10 cellular contexts compared by ENCODE assay signal in genomic region chr21:38956791-38957571, GRCh38.
DNase-seq lines count a peak whose midpoint lies in the region; ATAC-seq, FAIRE-seq and TF ChIP-seq lines count a peak whose summit lies in the region.
"Had no signal": no experiment of that assay in that cellular context is flagged by ENCODE, and none has a peak within 500 bp of the region (broad histone marks: within the 10 kb centered on the region; RNA-seq: fewer than 3 reads in every experiment).

No MANE protein-coding gene starts in this region.

- no peaks in the 10 kb centered on the region for H3K9me3 ChIP-seq in CD4-positive, alpha-beta memory T cell (ENCODE audit: control insufficient read depth in 1 of 2, low read length in 2 of 2)

- H3K4me1 ChIP-seq in CD4-positive, alpha-beta memory T cell (ENCODE audit: insufficient read depth, low read length) = no peaks in the 10 kb centered on the region

- H3K4me3 ChIP-seq in bronchial epithelial cell (ENCODE audit: low read depth, low read length) = no peak overlapping the region
- H3K4me3 ChIP-seq in CD4-positive, alpha-beta memory T cell (ENCODE audit: low read length in 2 of 2) = no peak overlapping the region

- no peak for ATAC-seq in GM18505 (IDR thresholded peaks at IDR 0.05; ENCODE audit: unreplicated experiment)
- no peak for ATAC-seq in activated CD8-positive, alpha-beta T cell treated with anti-CD3 and anti-CD28 coated beads, Interleukin-2, amount 10 ng/mL, durations not matched to agents 7 days and 5 days
- ATAC-seq: T-cell had no signal

- no peak for TF ChIP-seq CTCF in bronchial epithelial cell (IDR thresholded peaks at IDR 0.05; ENCODE audit: insufficient read depth, low read length, severe bottlenecking)
- no peak for TF ChIP-seq CTCF in neural crest cell (conservative IDR thresholded peaks at IDR 0.05)

- no peak overlapping the region for H3K4me3 Mint-ChIP-seq in neural crest cell
- no peak overlapping the region for H3K4me3 Mint-ChIP-seq in CD4-positive, alpha-beta memory T cell
- no peak overlapping the region for H3K4me3 Mint-ChIP-seq in activated CD8-positive, alpha-beta T cell treated with anti-CD3 and anti-CD28 coated beads, Interleukin-2, amount 10 ng/mL, durations not matched to agents 7 days and 5 days
- H3K4me3 Mint-ChIP-seq: activated naive CD4-positive, alpha-beta T cell treated with anti-CD3 and anti-CD28 coated beads, Interleukin-2, amount 50 U/mL, for 24 hours; T-cell had no signal

- intact Hi-C loops in CD4-positive, alpha-beta memory T cell (cut with micrococcal nuclease) = no loop called here

- H3K27ac Mint-ChIP-seq in neural crest cell (ENCODE audit: unreplicated experiment) = peak overlapping the region; percentile 57
- H3K27ac Mint-ChIP-seq in CD4-positive, alpha-beta memory T cell = no peak overlapping the region
- no peak overlapping the region for H3K27ac Mint-ChIP-seq in activated CD8-positive, alpha-beta T cell treated with anti-CD3 and anti-CD28 coated beads, Interleukin-2, amount 10 ng/mL, durations not matched to agents 7 days and 5 days
- H3K27ac Mint-ChIP-seq: activated naive CD4-positive, alpha-beta T cell treated with anti-CD3 and anti-CD28 coated beads, Interleukin-2, amount 50 U/mL, for 24 hours; T-cell had no signal

- FAIRE-seq in bronchial epithelial cell (lab: Jason Lieb, UNC) = peak; percentile 13
- FAIRE-seq in frontal cortex (lab: Jason Lieb, UNC) = no peak

- POLR2A ChIA-PET in CD4-positive, alpha-beta memory T cell (lab: Charles Lee; ENCODE audit: partially characterized antibody) = no interaction called here
- POLR2A ChIA-PET in activated CD8-positive, alpha-beta T cell treated with anti-CD3 and anti-CD28 coated beads, Interleukin-2, amount 10 ng/mL, durations not matched to agents 7 days and 5 days (lab: Charles Lee) = interaction anchor here (0.9 to 1.3 kb wide), 2 partner anchors 19 to 29 kb away, joined by 3 to 4 read pairs; no protein-coding TSS in a partner anchor

- CTCF ChIA-PET in CD4-positive, alpha-beta memory T cell (lab: Charles Lee; ENCODE audit: partially characterized antibody) = no interaction called here
- CTCF ChIA-PET in activated CD8-positive, alpha-beta T cell treated with anti-CD3 and anti-CD28 coated beads, Interleukin-2, amount 10 ng/mL, durations not matched to agents 7 days and 5 days (lab: Charles Lee) = interaction anchor here (1.7 kb wide), 1 partner anchor 23 kb away, joined by 5 read pairs; no protein-coding TSS in a partner anchor

- no peaks in the 10 kb centered on the region for H3K27me3 Mint-ChIP-seq in neural crest cell (ENCODE audit: low read depth)
- H3K27me3 Mint-ChIP-seq in CD4-positive, alpha-beta memory T cell = peaks cover 5 to 17% of the 10 kb centered on the region in 2 donors
- H3K27me3 Mint-ChIP-seq in activated CD8-positive, alpha-beta T cell treated with anti-CD3 and anti-CD28 coated beads, Interleukin-2, amount 10 ng/mL, durations not matched to agents 7 days and 5 days (ENCODE audit: low read depth) = no peaks in the 10 kb centered on the region

- DNase-seq in GM03348 (ENCODE audit: low spot score) (peak; percentile 19), NCI-H2196 (lab: John Stamatoyannopoulos, UW; ENCODE audit: unreplicated experiment) (peak; percentile 90), bronchial epithelial cell (ENCODE audit: low read depth) (no peak), neural crest cell (ENCODE audit: low read depth, low spot score) (no peak), frontal cortex (ENCODE audit: low spot score in 2 of 2) (no peak)
- DNase-seq in CD4-positive, alpha-beta memory T cell = no peak
- DNase-seq in activated CD8-positive, alpha-beta T cell treated with anti-CD3 and anti-CD28 coated beads, Interleukin-2, amount 10 ng/mL, durations not matched to agents 7 days and 5 days = no peak
- DNase-seq: T-cell had no signal

- H3K9me3 Mint-ChIP-seq in neural crest cell = peaks cover 4% of the 10 kb centered on the region
- no peaks in the 10 kb centered on the region for H3K9me3 Mint-ChIP-seq in CD4-positive, alpha-beta memory T cell
- peaks cover 5% of the 10 kb centered on the region for H3K9me3 Mint-ChIP-seq in activated CD8-positive, alpha-beta T cell treated with anti-CD3 and anti-CD28 coated beads, Interleukin-2, amount 10 ng/mL, durations not matched to agents 7 days and 5 days (ENCODE audit: insufficient read depth)
- H3K9me3 Mint-ChIP-seq: activated naive CD4-positive, alpha-beta T cell treated with anti-CD3 and anti-CD28 coated beads, Interleukin-2, amount 50 U/mL, for 24 hours had no signal

- no peaks in the 10 kb centered on the region for H3K36me3 ChIP-seq in bronchial epithelial cell (ENCODE audit: control insufficient read depth, insufficient read depth, low read length)
- H3K36me3 ChIP-seq in CD4-positive, alpha-beta memory T cell (ENCODE audit: insufficient read depth, low read length) = no peaks in the 10 kb centered on the region

- no peak overlapping the region for H3K27ac ChIP-seq in CD4-positive, alpha-beta memory T cell (ENCODE audit: low read depth, low read length)

- no peaks in the 10 kb centered on the region for H3K4me1 Mint-ChIP-seq in neural crest cell
- H3K4me1 Mint-ChIP-seq in CD4-positive, alpha-beta memory T cell = no peaks in the 10 kb centered on the region
- H3K4me1 Mint-ChIP-seq in activated CD8-positive, alpha-beta T cell treated with anti-CD3 and anti-CD28 coated beads, Interleukin-2, amount 10 ng/mL, durations not matched to agents 7 days and 5 days (ENCODE audit: low read depth) = peaks cover 33% of the 10 kb centered on the region
- H3K4me1 Mint-ChIP-seq: activated naive CD4-positive, alpha-beta T cell treated with anti-CD3 and anti-CD28 coated beads, Interleukin-2, amount 50 U/mL, for 24 hours; T-cell had no signal

- no peaks in the 10 kb centered on the region for H3K27me3 ChIP-seq in bronchial epithelial cell (ENCODE audit: control insufficient read depth, insufficient read depth, low read length)
- no peaks in the 10 kb centered on the region for H3K27me3 ChIP-seq in CD4-positive, alpha-beta memory T cell (ENCODE audit: insufficient read depth, low read length)

- no peak for TF ChIP-seq POLR2A in GM18505 (IDR thresholded peaks at IDR 0.05; ENCODE audit: borderline replicate concordance, extremely low read depth, insufficient read depth, insufficient read length)

- H3K36me3 Mint-ChIP-seq in neural crest cell (ENCODE audit: low read depth) = peaks cover 3% of the 10 kb centered on the region
- no peaks in the 10 kb centered on the region for H3K36me3 Mint-ChIP-seq in CD4-positive, alpha-beta memory T cell
- no peaks in the 10 kb centered on the region for H3K36me3 Mint-ChIP-seq in activated CD8-positive, alpha-beta T cell treated with anti-CD3 and anti-CD28 coated beads, Interleukin-2, amount 10 ng/mL, durations not matched to agents 7 days and 5 days (ENCODE audit: low read depth)
- H3K36me3 Mint-ChIP-seq: activated naive CD4-positive, alpha-beta T cell treated with anti-CD3 and anti-CD28 coated beads, Interleukin-2, amount 50 U/mL, for 24 hours; T-cell had no signal

Comparison
In these comparisons a context has a peak if more than half of its experiments do, and no peak if none do; other contexts are left out.
1. DNase-seq: peak in GM03348 (single experiment) and NCI-H2196 (single experiment); none in bronchial epithelial cell (single experiment), neural crest cell (single experiment), frontal cortex (0 of 2), CD4-positive, alpha-beta memory T cell (0 of 5) and activated CD8-positive, alpha-beta T cell treated with anti-CD3 and anti-CD28 coated beads, Interleukin-2, amount 10 ng/mL, durations not matched to agents 7 days and 5 days (single experiment).